Comparison of ENCODE assay signal across 17 cellular contexts in the genomic region with DNA sequence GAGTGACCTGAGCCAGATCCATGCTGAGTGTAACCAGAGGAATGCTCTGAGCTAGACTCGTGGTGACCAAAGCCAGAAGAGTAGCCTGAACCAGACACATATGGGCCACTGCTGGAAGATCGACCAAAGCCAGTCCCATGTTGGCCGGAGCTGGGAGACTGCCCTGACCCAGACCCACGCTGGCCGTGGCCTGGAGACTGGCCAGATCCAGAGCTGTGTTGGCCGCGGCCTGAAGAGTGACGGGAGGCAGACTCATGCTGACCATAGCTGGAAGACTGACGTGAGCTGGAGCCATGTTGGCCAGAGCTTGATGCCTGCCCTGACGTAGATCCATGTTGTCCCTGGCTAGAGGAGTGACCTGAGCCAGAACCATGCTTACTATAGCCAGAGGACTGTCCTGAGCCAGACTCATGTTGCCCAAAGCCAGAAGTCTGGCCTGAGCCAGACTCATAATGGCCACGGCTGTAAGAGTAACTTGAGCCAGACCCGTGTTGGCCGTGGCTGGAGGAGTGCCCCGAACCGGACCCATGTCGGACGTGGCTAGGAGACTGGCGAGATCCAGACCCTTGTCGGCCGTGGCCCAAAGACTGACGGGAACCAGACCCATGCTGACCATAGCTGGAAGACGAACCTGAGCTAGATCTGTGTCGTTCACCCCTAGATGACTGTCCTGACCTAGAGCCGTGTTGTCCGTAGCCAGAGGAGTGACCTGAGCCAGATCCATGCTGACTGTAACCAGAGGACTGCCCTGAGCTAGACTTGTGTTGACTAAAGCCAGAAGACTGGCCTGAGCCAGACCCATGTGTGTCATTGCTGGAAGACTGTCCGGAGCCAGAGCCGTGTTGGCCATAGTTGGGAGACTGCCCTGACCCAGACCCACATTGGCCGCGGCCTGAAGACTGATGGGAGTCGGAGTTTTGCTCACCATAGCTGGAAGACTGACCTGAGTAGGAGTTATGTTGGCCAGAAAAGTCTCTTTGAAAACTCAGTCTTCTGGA. TPM values are rescaled to one million over a fixed set of nuclear protein-coding genes. Genes with fewer than 3 reads are reported as not detected.
DNase-seq lines count a peak whose midpoint lies in the region; ATAC-seq, FAIRE-seq and TF ChIP-seq lines count a peak whose summit lies in the region.
"Had no signal": no experiment of that assay in that cellular context is flagged by ENCODE, and none has a peak within 500 bp of the region (broad histone marks: within the 10 kb centered on the region; RNA-seq: fewer than 3 reads in every experiment).

No MANE protein-coding gene starts in this region.

- H3K9me3 ChIP-seq in right cardiac atrium (ENCODE audit: control insufficient read depth, low read length) (no peaks in the 10 kb centered on the region), kidney (ENCODE audit: control insufficient read depth in 1 of 2, low read length in 2 of 2) (peaks cover 0 to 4% of the 10 kb centered on the region in 2 donors), sigmoid colon (peaks cover 0 to 4% (median 0%) of the 10 kb centered on the region in 4 donors)

- no peaks in the 10 kb centered on the region for H3K27me3 ChIP-seq in right cardiac atrium (ENCODE audit: control insufficient read depth, insufficient read depth)
- H3K27me3 ChIP-seq in sigmoid colon: no peaks in the 10 kb centered on the region
- H3K27me3 ChIP-seq: BLaER1 treated with 17β-estradiol and CSF1 and Interleukin-3, amounts not matched to agents 10 nM and 100 nM had no signal

- H3K4me3 ChIP-seq in right cardiac atrium (ENCODE audit: low read length) (no peak overlapping the region), kidney (ENCODE audit: low read length in 2 of 2) (no peak overlapping the region), sigmoid colon (no peak overlapping the region)
- H3K4me3 ChIP-seq: BLaER1 treated with 17β-estradiol and CSF1 and Interleukin-3, amounts not matched to agents 10 nM and 100 nM had no signal

- ATAC-seq in right cardiac atrium (no peak), HG03097 (IDR thresholded peaks at IDR 0.05; ENCODE audit: low FRiP score, unreplicated experiment) (no peak)

- no peaks in the 10 kb centered on the region for H3K4me1 ChIP-seq in right cardiac atrium (ENCODE audit: control insufficient read depth, insufficient read depth, low read length)
- H3K4me1 ChIP-seq in kidney (ENCODE audit: control insufficient read depth in 1 of 2, insufficient read depth in 1 of 2, low read depth in 1 of 2, low read length in 2 of 2): no peaks in the 10 kb centered on the region
- no peaks in the 10 kb centered on the region for H3K4me1 ChIP-seq in sigmoid colon
- H3K4me1 ChIP-seq: BLaER1 treated with 17β-estradiol and CSF1 and Interleukin-3, amounts not matched to agents 10 nM and 100 nM had no signal

- TF ChIP-seq POLR2A in sigmoid colon (IDR thresholded peaks at IDR 0.05): no peak

- TF ChIP-seq CTCF in kidney (IDR thresholded peaks at IDR 0.05; ENCODE audit: borderline replicate concordance, extremely low read depth, insufficient read depth) (no peak), sigmoid colon (IDR thresholded peaks at IDR 0.05) (no peak)

- intact Hi-C loops in right cardiac atrium (cut with DNase I): no loop called here
- intact Hi-C loops in cardiac septum (cut with DNase I): no loop called here
- intact Hi-C loops in kidney (cut with DNase I): no loop called here
- intact Hi-C loops in sigmoid colon (cut with DNase I): no loop called here

- H3K36me3 ChIP-seq in kidney (ENCODE audit: control insufficient read depth in 1 of 2, insufficient read depth in 2 of 2, low read length in 2 of 2) (no peaks in the 10 kb centered on the region), sigmoid colon (no peaks in the 10 kb centered on the region)
- H3K36me3 ChIP-seq: BLaER1 treated with 17β-estradiol and CSF1 and Interleukin-3, amounts not matched to agents 10 nM and 100 nM had no signal

- H3K27ac ChIP-seq in right cardiac atrium (ENCODE audit: low read length): no peak overlapping the region
- H3K27ac ChIP-seq in kidney (ENCODE audit: low read depth in 2 of 2, low read length in 2 of 2): no peak overlapping the region
- H3K27ac ChIP-seq in sigmoid colon: no peak overlapping the region
- H3K27ac ChIP-seq: BLaER1 treated with 17β-estradiol and CSF1 and Interleukin-3, amounts not matched to agents 10 nM and 100 nM had no signal

- FAIRE-seq in kidney (lab: Jason Lieb, UNC): no peak
- FAIRE-seq: GM19239 had no signal

- no peak overlapping the region for H3K9ac ChIP-seq in kidney (ENCODE audit: low read length in 2 of 2)
- H3K9ac ChIP-seq: BLaER1 treated with 17β-estradiol and CSF1 and Interleukin-3, amounts not matched to agents 10 nM and 100 nM had no signal

- TF ChIP-seq EP300 in sigmoid colon (IDR thresholded peaks at IDR 0.05): no peak

- DNase-seq in right cardiac atrium (peak in 2 of 3 donors; percentile 43 to 52), cardiac septum (ENCODE audit: low spot score) (no peak), kidney (peak; percentile 64), sigmoid colon (peak; percentile 57), SIG-M5 treated with dmso at 0.1 percent for 504 hours (lab: John Stamatoyannopoulos, UW; ENCODE audit: unreplicated experiment) (no peak)
- no peak for DNase-seq in activated CD4-positive, CD25-positive, alpha-beta regulatory T cell treated with anti-CD3 and anti-CD28 coated beads, Interleukin-2, amount 50 U/mL, for 72 hours
- DNase-seq: ACHN; CD4-positive, CD25-positive, alpha-beta regulatory T cell; DMS53; GF-D8; GOT3; H9; HFFc6 had no signal

- 91% methylated on average over 30 of the region's 30 CpGs for WGBS in right cardiac atrium
- WGBS in sigmoid colon, 2 donors: 91 to 94% methylated on average over 30 of the region's 30 CpGs

RNA-seq across cellular contexts. Expression of a gene that starts 3.5 kb away (rescaled TPM):
- total RNA-seq in right cardiac atrium: not detected
- polyA plus RNA-seq in right cardiac atrium: 0.02 TPM
- not detected for total RNA-seq in cardiac septum
- total RNA-seq in kidney: not detected
- polyA plus RNA-seq in kidney (ENCODE audit: insufficient read depth, low read depth, low replicate concordance): not detected
- not detected for total RNA-seq in sigmoid colon
- polyA plus RNA-seq in sigmoid colon: under 1 TPM in 1 of 3 donors, not detected in 2; under 0.01 TPM
- total RNA-seq: A172; CD4-positive, CD25-positive, alpha-beta regulatory T cell; H9; HFFc6 had no signal
- polyA plus RNA-seq: CD4-positive, CD25-positive, alpha-beta regulatory T cell had no signal

Comparison
In these comparisons a context has a peak if more than half of its experiments do, and no peak if none do; other contexts are left out.
1. DNase-seq: peak in right cardiac atrium (2 of 3), kidney (single experiment) and sigmoid colon (single experiment); none in cardiac septum (single experiment), activated CD4-positive, CD25-positive, alpha-beta regulatory T cell treated with anti-CD3 and anti-CD28 coated beads, Interleukin-2, amount 50 U/mL, for 72 hours (single experiment) and SIG-M5 treated with dmso at 0.1 percent for 504 hours (single experiment).